In the genomic region with DNA sequence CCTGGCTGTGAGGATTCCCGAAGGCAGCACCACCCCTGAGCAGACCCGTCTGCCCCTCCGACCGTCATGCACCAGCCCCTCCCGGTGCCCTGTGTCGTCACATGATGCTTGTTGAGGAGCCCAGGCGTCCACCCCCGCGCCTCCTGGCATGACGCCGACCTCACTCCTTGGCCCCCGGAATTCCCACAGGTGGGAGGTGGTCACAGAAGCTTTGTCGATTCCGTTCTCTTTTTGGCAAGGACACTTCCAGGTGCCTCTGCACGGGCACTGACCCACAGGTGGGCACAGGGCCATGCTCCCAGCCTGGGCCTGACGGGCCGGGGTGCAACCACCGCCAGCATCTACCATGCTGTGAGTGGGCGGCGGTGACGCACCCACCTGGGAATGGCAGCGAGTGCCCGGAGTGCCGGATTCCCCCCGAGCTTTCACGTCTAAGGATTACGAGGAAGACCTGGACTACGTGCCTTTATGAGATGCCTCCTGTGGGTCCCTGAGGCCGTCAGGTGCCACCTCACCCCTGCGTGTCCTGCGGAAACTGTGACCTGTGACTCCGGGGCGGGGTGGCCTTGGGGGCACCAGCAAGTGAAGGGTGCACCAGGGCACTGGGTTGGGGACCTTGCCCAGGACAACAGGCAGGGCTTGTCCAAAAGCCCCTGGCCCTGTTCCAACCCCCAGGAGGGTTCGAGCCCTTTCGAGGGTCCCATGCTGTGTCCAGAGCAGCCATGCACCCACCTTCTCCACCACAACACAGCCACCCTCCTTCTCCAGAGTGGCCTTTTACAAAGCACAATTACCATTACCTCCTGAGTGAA, we compare ENCODE assay signal across 19 cellular contexts. TPM values are rescaled to one million over a fixed set of nuclear protein-coding genes. Genes with fewer than 3 reads are reported as not detected.
DNase-seq lines count a peak whose midpoint lies in the region; TF ChIP-seq lines count a peak whose summit lies in the region.
"Had no signal": no experiment of that assay in that cellular context is flagged by ENCODE, and none has a peak within 500 bp of the region (broad histone marks: within the 10 kb centered on the region; RNA-seq: fewer than 3 reads in every experiment).

No MANE protein-coding gene starts in this region.

- no peak for TF ChIP-seq POLR2A in suprapubic skin (IDR thresholded peaks at IDR 0.05)

- H3K36me3 Mint-ChIP-seq in HFFc6 (ENCODE audit: low read depth), result no peaks in the 10 kb centered on the region
- H3K36me3 Mint-ChIP-seq: brain; stimulated activated effector memory CD8-positive, alpha-beta T cell treated with anti-CD3 and anti-CD28 coated beads, Interleukin-12 subunit alpha, Interleukin-12 subunit beta, amount 100 ng/mL, for 72 hours had no signal

- no peaks in the 10 kb centered on the region for H3K9me3 ChIP-seq in SK-N-MC (ENCODE audit: low read depth, low read length)
- no peaks in the 10 kb centered on the region for H3K9me3 ChIP-seq in suprapubic skin

- no peak for TF ChIP-seq EP300 in suprapubic skin (IDR thresholded peaks at IDR 0.05)

- H3K36me3 ChIP-seq in SK-N-MC (ENCODE audit: insufficient read depth, low read length), result no peaks in the 10 kb centered on the region
- H3K36me3 ChIP-seq in suprapubic skin, result no peaks in the 10 kb centered on the region

- H3K4me3 Mint-ChIP-seq in HFFc6, result no peak overlapping the region
- H3K4me3 Mint-ChIP-seq: brain; stimulated activated effector memory CD8-positive, alpha-beta T cell treated with anti-CD3 and anti-CD28 coated beads, Interleukin-12 subunit alpha, Interleukin-12 subunit beta, amount 100 ng/mL, for 72 hours had no signal

- H3K9me3 Mint-ChIP-seq in HFFc6, result no peaks in the 10 kb centered on the region
- H3K9me3 Mint-ChIP-seq: stimulated activated effector memory CD8-positive, alpha-beta T cell treated with anti-CD3 and anti-CD28 coated beads, Interleukin-12 subunit alpha, Interleukin-12 subunit beta, amount 100 ng/mL, for 72 hours had no signal

- peak; percentile 71 for DNase-seq in DMS 273 (lab: John Stamatoyannopoulos, UW; ENCODE audit: unreplicated experiment)
- DNase-seq in DMS 273 treated with DMSO at 0.1 percent for 48 hours (lab: John Stamatoyannopoulos, UW), result no peak
- no peak for DNase-seq in SK-N-MC (ENCODE audit: low read depth, low spot score)
- peak; percentile 39 for DNase-seq in iPS-NIHi11 (ENCODE audit: low spot score)
- peak; percentile 78 to 87 for DNase-seq in suprapubic skin (ENCODE audit: low spot score in 2 of 2)
- DNase-seq in iPS-NIHi7 (ENCODE audit: extremely low spot score), result no peak
- no peak for DNase-seq in stimulated activated CD4-positive, alpha-beta T cell treated with anti-CD3 and anti-CD28 coated beads, Interleukin-15, amount 100 ng/mL, for 24 hours
- DNase-seq in HFFc6, result no peak
- DNase-seq: activated CD8-positive, alpha-beta memory T cell treated with anti-CD3 and anti-CD28 coated beads for 24 hours; activated effector memory CD4-positive, alpha-beta T cell treated with anti-CD3 and anti-CD28 coated beads, Interleukin-2, amount 50 U/mL, for 16 hours; Kasumi-1; NCI-H1694 treated with DMSO at 0.1 percent for 48 hours; NCI-H748 treated with DMSO at 0.1 percent for 48 hours; SIG-M5; stimulated activated CD4-positive, alpha-beta T cell treated with anti-CD3 and anti-CD28 coated beads, Interleukin-4, amount 100 ng/mL, for 4 hours had no signal

- H3K4me3 ChIP-seq in SK-N-MC (peak overlapping the region; percentile 50), suprapubic skin (peak overlapping the region; percentile 29)

- no peak for TF ChIP-seq CTCF in suprapubic skin (IDR thresholded peaks at IDR 0.05)
- TF ChIP-seq CTCF in HFFc6 (IDR thresholded peaks at IDR 0.05), result no peak

- no peak overlapping the region; the same call in 1 of the 2 replicates for H3K27ac ChIP-seq in SK-N-MC
- H3K27ac ChIP-seq in suprapubic skin, result peak overlapping the region; percentile 78
- H3K27ac ChIP-seq: 22Rv1 had no signal

- H3K4me1 Mint-ChIP-seq in HFFc6 (ENCODE audit: low read depth), result peaks cover 14% of the 10 kb centered on the region; the same call in 1 of the 2 replicates
- H3K4me1 Mint-ChIP-seq: stimulated activated effector memory CD8-positive, alpha-beta T cell treated with anti-CD3 and anti-CD28 coated beads, Interleukin-12 subunit alpha, Interleukin-12 subunit beta, amount 100 ng/mL, for 72 hours had no signal

- H3K4me1 ChIP-seq in suprapubic skin, result peaks cover 39% of the 10 kb centered on the region

- 54% methylated on average over 29 of the region's 35 CpGs for WGBS in suprapubic skin

- H3K9ac ChIP-seq in SK-N-MC (ENCODE audit: insufficient read length), result no peak overlapping the region

- no peak overlapping the region for H3K27ac Mint-ChIP-seq in HFFc6
- H3K27ac Mint-ChIP-seq: progenitor cell of endocrine pancreas; stimulated activated effector memory CD8-positive, alpha-beta T cell treated with anti-CD3 and anti-CD28 coated beads, Interleukin-12 subunit alpha, Interleukin-12 subunit beta, amount 100 ng/mL, for 72 hours had no signal

- H3K27me3 ChIP-seq in suprapubic skin, result no peaks in the 10 kb centered on the region

- peaks cover 24% of the 10 kb centered on the region for H3K27me3 Mint-ChIP-seq in HFFc6 (ENCODE audit: insufficient read depth)
- H3K27me3 Mint-ChIP-seq: brain had no signal

RNA-seq across cellular contexts. Expression of a gene that starts 31.4 kb away (rescaled TPM):
- total RNA-seq in suprapubic skin, result 100 to 1,000 TPM; 105 to 123 (median 109) TPM
- 100 to 1,000 TPM; 350 to 415 (median 382) TPM for total RNA-seq in HFFc6 (2021; fragmentation: NEBNext Ultra II Directional; extraction: Animal tissue kit (Norgen Biotek cat#: 25700))

Comparison
In these comparisons a context has a peak if more than half of its experiments do, and no peak if none do; other contexts are left out.
1. DNase-seq: peak in DMS 273 (single experiment), iPS-NIHi11 (single experiment) and suprapubic skin (2 of 2); none in DMS 273 treated with DMSO at 0.1 percent for 48 hours (single experiment), SK-N-MC (single experiment), iPS-NIHi7 (single experiment), stimulated activated CD4-positive, alpha-beta T cell treated with anti-CD3 and anti-CD28 coated beads, Interleukin-15, amount 100 ng/mL, for 24 hours (single experiment) and HFFc6 (single experiment).